In genomic region chr12:105107497-105108371, GRCh38 we compare ENCODE assay signal across 1 cellular context.
A peak's percentile ranks its signal among the peaks of the same experiment; 100 is the strongest.
TF ChIP-seq lines count a peak whose summit lies in the region.

Gene WASHC4 (plus strand): TSS chr12:105107731. CDS start chr12:105107801, 70 bp downstream.

TF ChIP-seq in K562, 482 proteins besides CTCF, POLR2A, EP300 and RAD21 (continued from another document and continues in another):
- TF ChIP-seq DEAF1 (CRISPR knock-in tag; IDR thresholded peaks at IDR 0.05) (no peak), CHD1 (IDR thresholded peaks at IDR 0.05; ENCODE audit: low read length) (peak; percentile 50), CXXC5 (CRISPR knock-in tag; IDR thresholded peaks at IDR 0.05) (peak; percentile 92), ZNF407 (IDR thresholded peaks at IDR 0.05; ENCODE audit: low read depth) (no peak), SRF (CRISPR knock-in tag; IDR thresholded peaks at IDR 0.05) (peak in 1 of 2 experiments; percentile 32; a peak in 1 of 4 replicates), GTF2E2 (tag; IDR thresholded peaks at IDR 0.05) (peak; percentile 54; the same call in 1 of the 2 replicates), ATF6 (CRISPR knock-in tag; IDR thresholded peaks at IDR 0.05) (peak; percentile 90; the same call in 1 of the 2 replicates), ZBTB40 (IDR thresholded peaks at IDR 0.05) (peak; percentile 84), ZBTB40 (CRISPR knock-in tag; IDR thresholded peaks at IDR 0.05) (no peak), FIP1L1 (IDR thresholded peaks at IDR 0.05; ENCODE audit: low read depth, low read length, poor library complexity, severe bottlenecking) (peak; percentile 89), GABPB1 (CRISPR knock-in tag; IDR thresholded peaks at IDR 0.05) (peak; percentile 95), MITF (IDR thresholded peaks at IDR 0.05) (peak; percentile 79), TCF7L2 (IDR thresholded peaks at IDR 0.05; ENCODE audit: low read depth, low read length) (no peak), TSHZ1 (CRISPR knock-in tag; IDR thresholded peaks at IDR 0.05) (no peak), GTF2B (IDR thresholded peaks at IDR 0.05; ENCODE audit: extremely low read depth, insufficient read length) (no peak), NR2C1 (IDR thresholded peaks at IDR 0.05) (no peak), NR2C1 (tag; IDR thresholded peaks at IDR 0.05) (0 out of 2 replicates have a peak, but pooled peaks have one; percentile 17), PHF20 (IDR thresholded peaks at IDR 0.05; ENCODE audit: partially characterized antibody) (peak; percentile 37)
